In the genomic region with DNA sequence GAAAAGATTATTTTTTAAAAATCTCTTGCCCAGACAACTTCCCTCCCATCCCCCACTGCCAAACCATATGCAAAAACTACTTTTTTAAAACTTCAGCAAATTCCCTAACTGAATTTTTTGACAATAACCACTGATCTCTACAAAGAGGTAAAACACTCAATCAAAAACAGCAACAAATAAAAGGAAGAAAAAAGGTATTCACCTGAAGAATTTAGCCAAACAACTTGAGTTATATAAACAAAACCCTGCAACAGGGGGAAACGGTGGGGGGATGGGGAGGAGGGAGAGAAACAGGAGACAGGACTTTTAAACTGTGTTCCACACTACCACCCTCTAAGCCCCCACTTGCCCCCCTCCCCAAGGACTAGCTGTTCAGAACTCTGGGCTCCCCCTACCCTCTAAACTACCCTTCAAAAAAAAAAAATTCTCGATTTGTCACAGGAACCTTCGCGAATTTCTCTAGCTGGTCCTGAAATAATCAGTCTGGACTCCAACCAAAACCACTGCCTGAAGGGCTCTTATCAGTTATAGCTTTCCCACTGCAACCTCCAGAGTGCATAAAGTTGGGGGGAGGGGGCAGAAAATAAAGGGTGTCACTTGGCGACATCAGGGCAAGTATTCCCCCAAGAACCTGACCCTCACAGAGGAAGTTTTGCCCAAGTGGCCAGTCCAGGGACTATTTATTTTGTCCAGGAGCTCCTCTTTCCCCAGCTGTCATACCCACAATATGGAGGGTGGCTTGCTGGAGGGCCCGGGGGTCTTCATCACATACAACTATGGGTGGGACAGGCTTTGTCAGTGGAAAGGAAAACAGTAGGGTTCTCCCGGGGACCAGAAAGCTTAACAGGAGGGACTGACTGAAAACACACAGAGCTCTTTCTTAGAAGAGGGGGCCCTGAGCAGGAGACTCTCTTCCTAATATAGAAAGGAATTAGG, we compare ENCODE assay signal across 8 cellular contexts. TPM values are rescaled to one million over a fixed set of nuclear protein-coding genes. Genes with fewer than 3 reads are reported as not detected.
DNase-seq lines count a peak whose midpoint lies in the region; ATAC-seq, FAIRE-seq and TF ChIP-seq lines count a peak whose summit lies in the region.

No MANE protein-coding gene starts in this region.

- H3K79me2 ChIP-seq in GM12878 (ENCODE audit: control insufficient read depth, insufficient read depth, low read length) = peaks cover 65% of the 10 kb centered on the region

- TSS peak; percentile 98 for BruUV-seq in GM12878 (replicated peaks; lab: Mats Ljungman, UMichigan)

- ATAC-seq in GM12878 (peak; percentile 1; the same call in 1 of the 3 replicates), HG03108 (IDR thresholded peaks at IDR 0.05; ENCODE audit: unreplicated experiment) (no peak), HG03460 (IDR thresholded peaks at IDR 0.05; ENCODE audit: unreplicated experiment) (no peak)

- POLR2A ChIA-PET in GM12878 (lab: Charles Lee) = interaction anchor here (0.6 to 6.1 kb wide), 10 partner anchors 18 to 1045 kb away, joined by 3 to 54 read pairs (median 4); no protein-coding TSS in a partner anchor

- TF ChIP-seq RAD21 in GM12878 (IDR thresholded peaks at IDR 0.05; ENCODE audit: insufficient read depth, low read depth, low read length) = no peak

- peak; percentile 7; the same call in 1 of the 2 replicates for TF ChIP-seq POLR2A in GM12878 (IDR thresholded peaks at IDR 0.05; ENCODE audit: low read depth, low read length)
- TF ChIP-seq POLR2A in testis (IDR thresholded peaks at IDR 0.05) = no peak

- peaks cover 13% of the 10 kb centered on the region; the same call in 1 of the 2 replicates for H3K4me1 ChIP-seq in GM12878 (ENCODE audit: control insufficient read depth, insufficient read depth, low read length)
- peaks cover 32% of the 10 kb centered on the region for H3K4me1 ChIP-seq in testis

- no peak for FAIRE-seq in GM12878 (lab: Jason Lieb, UNC)

- CTCF ChIA-PET in GM12878 (lab: Yijun Ruan, JAX) = interaction anchor here (0.6 to 4.5 kb wide), 10 partner anchors 18 to 339 kb away, joined by 3 to 51 read pairs (median 3); no protein-coding TSS in a partner anchor

- no peaks in the 10 kb centered on the region for H3K27me3 ChIP-seq in GM12878 (replicated peaks in 1 of 2; ENCODE audit: control insufficient read depth in 2 of 2, insufficient read depth in 2 of 2, low read length in 1 of 2)
- H3K27me3 ChIP-seq in layer of hippocampus (ENCODE audit: control insufficient read depth, insufficient read depth, low read length) = no peaks in the 10 kb centered on the region
- H3K27me3 ChIP-seq in testis = no peaks in the 10 kb centered on the region

- intact Hi-C loops in GM12878 (cut with micrococcal nuclease; ENCODE audit: unreplicated experiment) (no loop called here), testis (cut with DNase I; ENCODE audit: low total_unique reads) (loop anchor here (10.0 kb wide), 1 partner anchor 117 kb away; no protein-coding TSS in a partner anchor)

- H3K9ac ChIP-seq in GM12878 (ENCODE audit: control insufficient read depth, insufficient read depth, low read length) = peak overlapping the region; percentile 80

- peak overlapping the region; percentile 96 for H3K4me2 ChIP-seq in GM12878 (ENCODE audit: control insufficient read depth, insufficient read depth)

- 3% methylated on average over 6 of the region's 7 CpGs for WGBS in GM12878 (ENCODE audit: insufficient coverage, insufficient replicate concordance, low lambda C conversion rate, missing lambda C conversion rate)
- WGBS in testis, 2 donors = 1% methylated on average over 7 of the region's 7 CpGs

- no peak for TF ChIP-seq CTCF in GM12878 (IDR thresholded peaks at IDR 0.05 in 2 of 3, conservative IDR thresholded peaks at IDR 0.05 in 1 of 3; ENCODE audit: control insufficient read depth in 2 of 3, extremely low read depth in 1 of 3, insufficient read depth in 1 of 3, low read depth in 3 of 3, low read length in 3 of 3)
- no peak for TF ChIP-seq CTCF in testis (IDR thresholded peaks at IDR 0.05)

- no peak overlapping the region for H2AFZ ChIP-seq in GM12878 (ENCODE audit: control insufficient read depth, low read depth, low read length)

- H3K4me3 ChIP-seq in GM12878 (peak overlapping the region; percentile 98), testis (peak overlapping the region; percentile 98 to 99)

- H3K9me3 ChIP-seq in KOPT-K1 (ENCODE audit: insufficient read depth, low read length, poor library complexity, severe bottlenecking) = no peaks in the 10 kb centered on the region
- no peaks in the 10 kb centered on the region for H3K9me3 ChIP-seq in GM12878 (replicated peaks; ENCODE audit: control insufficient read depth, insufficient read depth, low read length)
- no peaks in the 10 kb centered on the region for H3K9me3 ChIP-seq in testis

- peak overlapping the region; percentile 62 for H3K27ac ChIP-seq in KOPT-K1 (ENCODE audit: low read depth, low read length, poor library complexity, severe bottlenecking)
- H3K27ac ChIP-seq in GM12878 (ENCODE audit: control insufficient read depth, insufficient read depth) = peak overlapping the region; percentile 99
- H3K27ac ChIP-seq in layer of hippocampus (ENCODE audit: low read depth, low read length) = peak overlapping the region; percentile 98
- H3K27ac ChIP-seq in testis = peak overlapping the region; percentile 98 to 99

- peaks cover 2% of the 10 kb centered on the region; the same call in 1 of the 2 replicates for H4K20me1 ChIP-seq in GM12878 (ENCODE audit: control insufficient read depth, insufficient read depth)

- RAD21 ChIA-PET in GM12878 (lab: Charles Lee; ENCODE audit: unreplicated experiment) = interaction anchor here (0.5 to 5.3 kb wide), 9 partner anchors 18 to 339 kb away, joined by 3 to 84 read pairs (median 4); a partner anchor contains a TSS

- H3K36me3 ChIP-seq in KOPT-K1 (ENCODE audit: insufficient read depth, low read length) (no peaks in the 10 kb centered on the region), GM12878 (ENCODE audit: control insufficient read depth in 2 of 2, insufficient read depth in 2 of 2, low read length in 1 of 2) (peaks cover 0 to 4% of the 10 kb centered on the region in 2 experiments; a peak in 1 of 4 replicates), testis (ENCODE audit: low read depth, missing control alignments) (no peaks in the 10 kb centered on the region)

- no peak for TF ChIP-seq EP300 in GM12878 (IDR thresholded peaks at IDR 0.05; ENCODE audit: borderline replicate concordance in 1 of 2, control insufficient read depth in 1 of 2, low read depth in 2 of 2, low read length in 2 of 2)

- DNase-seq in COLO829 (ENCODE audit: low spot score) (peak; percentile 41), GM12878 (ENCODE audit: low read depth, low spot score) (no peak), testis (peak; percentile 66), D341Med (ENCODE audit: low spot score) (no peak)

- in situ Hi-C loops in GM12878 (cut with MboI) = no loop called here

- SMC1A ChIA-PET in GM12878 (lab: Charles Lee; ENCODE audit: uncharacterized antibody, unreplicated experiment) = interaction anchor here (0.6 to 7.6 kb wide), 14 partner anchors 9 to 1170 kb away, joined by 3 to 57 read pairs (median 4); no protein-coding TSS in a partner anchor

TF ChIP-seq in GM12878, 131 proteins besides CTCF, POLR2A, EP300 and RAD21 (continues in another document):
- TF ChIP-seq FOS (IDR thresholded peaks at IDR 0.05; ENCODE audit: borderline replicate concordance, extremely low read depth, insufficient read length) (no peak), DPF2 (IDR thresholded peaks at IDR 0.05) (no peak), SMAD1 (IDR thresholded peaks at IDR 0.05; ENCODE audit: low read depth, partially characterized antibody) (peak; percentile 12), ZNF622 (IDR thresholded peaks at IDR 0.05) (no peak), LARP7 (IDR thresholded peaks at IDR 0.05) (no peak), SP1 (IDR thresholded peaks at IDR 0.05; ENCODE audit: low read depth, low read length) (no peak), CHD1 (IDR thresholded peaks at IDR 0.05; ENCODE audit: low read depth, low read length) (0 out of 2 replicates have a peak, but pooled peaks have one; percentile 62)
- TF ChIP-seq, protein P1, sequence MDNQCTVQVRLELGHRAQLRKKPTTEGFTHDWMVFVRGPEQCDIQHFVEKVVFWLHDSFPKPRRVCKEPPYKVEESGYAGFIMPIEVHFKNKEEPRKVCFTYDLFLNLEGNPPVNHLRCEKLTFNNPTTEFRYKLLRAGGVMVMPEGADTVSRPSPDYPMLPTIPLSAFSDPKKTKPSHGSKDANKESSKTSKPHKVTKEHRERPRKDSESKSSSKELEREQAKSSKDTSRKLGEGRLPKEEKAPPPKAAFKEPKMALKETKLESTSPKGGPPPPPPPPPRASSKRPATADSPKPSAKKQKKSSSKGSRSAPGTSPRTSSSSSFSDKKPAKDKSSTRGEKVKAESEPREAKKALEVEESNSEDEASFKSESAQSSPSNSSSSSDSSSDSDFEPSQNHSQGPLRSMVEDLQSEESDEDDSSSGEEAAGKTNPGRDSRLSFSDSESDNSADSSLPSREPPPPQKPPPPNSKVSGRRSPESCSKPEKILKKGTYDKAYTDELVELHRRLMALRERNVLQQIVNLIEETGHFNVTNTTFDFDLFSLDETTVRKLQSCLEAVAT (IDR thresholded peaks at IDR 0.05) = peak; percentile 47; the same call in 1 of the 2 replicates
- TF ChIP-seq, protein P2, sequence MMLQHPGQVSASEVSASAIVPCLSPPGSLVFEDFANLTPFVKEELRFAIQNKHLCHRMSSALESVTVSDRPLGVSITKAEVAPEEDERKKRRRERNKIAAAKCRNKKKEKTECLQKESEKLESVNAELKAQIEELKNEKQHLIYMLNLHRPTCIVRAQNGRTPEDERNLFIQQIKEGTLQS (IDR thresholded peaks at IDR 0.05; ENCODE audit: borderline replicate concordance, extremely low read depth, low read depth, low read length) = no peak

RNA-seq across cellular contexts. Expression of a gene that starts 1.4 kb away (rescaled TPM):
- 127 and 133 TPM in 2 replicates for total RNA-seq in GM12878 (2013; cell fraction: nucleolus; rRNA removed)
- total RNA-seq in GM12878 (2014; rRNA removed) (21.0 and 21.8 TPM in 2 replicates), GM12878 (2014; rRNA removed; fragmentation: Illumina TruSeq; extraction: Trizol) (30.6 and 35.6 TPM in 2 replicates), GM12878 (2021) (40.7 and 43.4 TPM in 2 replicates), testis (100 to 1,000 TPM; 126 to 130 TPM)
- polyA plus RNA-seq in GM12878 (2011; ENCODE audit: low read depth) = 28.7 TPM
- polyA plus RNA-seq in GM12878 (2011; rRNA removed) (75.5 and 127 TPM in 2 replicates), GM12878 (2014; fragmentation: Illumina TruSeq; extraction: Trizol) (49.8 and 80.4 TPM in 2 replicates), GM12878 (2014; fragmentation: Nextera tagmentation; extraction: Ambion mirVana) (10 to 100 TPM; 15.6 to 16.8 TPM), GM12878 (2014; rRNA removed) (25.1 and 29.9 TPM in 2 replicates), GM12878 (2016; fragmentation: Nextera tagmentation; extraction: Ambion mirVana) (10 to 100 TPM; 28.4 to 38.7 TPM), testis (ENCODE audit: insufficient read depth, low read depth, low replicate concordance) (93.5 TPM)
- polyA plus RNA-seq in GM12878 (2011; cell fraction: cytosol; rRNA removed) = 26.5 and 36.9 TPM in 2 replicates
- 24.6 and 30.6 TPM in 2 replicates for polyA plus RNA-seq in GM12878 (2011; cell fraction: nucleus; rRNA removed)
- polyA plus RNA-seq in GM12878 (2012) = 37.4 and 38.8 TPM in 2 replicates
- polyA minus RNA-seq in GM12878 (2011; rRNA and poly(A)+ RNA removed) = 38.4 and 53.8 TPM in 2 replicates
- 16.2 and 27.7 TPM in 2 replicates for polyA minus RNA-seq in GM12878 (2011; cell fraction: cytosol; rRNA and poly(A)+ RNA removed)
- 19.1 and 37.6 TPM in 2 replicates for polyA minus RNA-seq in GM12878 (2011; cell fraction: nucleus; rRNA and poly(A)+ RNA removed)

Comparison
In these comparisons a context has a peak if more than half of its experiments do, and no peak if none do; other contexts are left out.
1. DNase-seq: peak in COLO829 (single experiment) and testis (single experiment); none in GM12878 (single experiment) and D341Med (single experiment).
2. Peak in every context shown above with its lines, with median percentiles within 50 percentile points of each other: H3K27ac ChIP-seq.